In genomic region chr21:29299906-29300546, GRCh38 we compare ENCODE assay signal across 7 cellular contexts. TPM values are rescaled to one million over a fixed set of nuclear protein-coding genes. Genes with fewer than 3 reads are reported as not detected.
A peak's percentile ranks its signal among the peaks of the same experiment; 100 is the strongest.
DNase-seq lines count a peak whose midpoint lies in the region; ATAC-seq, FAIRE-seq and TF ChIP-seq lines count a peak whose summit lies in the region.

No MANE protein-coding gene starts in this region.

- H3K9me1 ChIP-seq in K562 (ENCODE audit: control insufficient read depth, insufficient read depth, low read length): no peaks in the 10 kb centered on the region

- FAIRE-seq in K562 (lab: Jason Lieb, UNC): peak; percentile 92

- no peak for TF ChIP-seq RAD21 in K562 (CRISPR knock-in tag; conservative IDR thresholded peaks at IDR 0.05 in 1 of 2, IDR thresholded peaks at IDR 0.05 in 1 of 2)

- in situ Hi-C loops in K562 (cut with MboI): no loop called here

- no peaks in the 10 kb centered on the region for H3K27me3 ChIP-seq in K562 (ENCODE audit: control insufficient read depth in 2 of 2, insufficient read depth in 2 of 2, low read length in 2 of 2)
- peaks cover 12% of the 10 kb centered on the region for H3K27me3 ChIP-seq in iPS-18a (ENCODE audit: control insufficient read depth, insufficient read depth, low read length)
- no peaks in the 10 kb centered on the region for H3K27me3 ChIP-seq in skeletal muscle satellite cell (ENCODE audit: control insufficient read depth, insufficient read depth, low read length)

- no peaks in the 10 kb centered on the region for H3K9me3 ChIP-seq in K562 (replicated peaks; ENCODE audit: control insufficient read depth, insufficient read depth, low read depth, low read length)
- no peaks in the 10 kb centered on the region for H3K9me3 ChIP-seq in iPS-18a (ENCODE audit: control insufficient read depth, low read depth, low read length)
- no peaks in the 10 kb centered on the region for H3K9me3 ChIP-seq in skeletal muscle satellite cell (replicated peaks; ENCODE audit: low read length)

- WGBS in K562 (ENCODE audit: insufficient coverage, low coverage, missing lambda C conversion rate): 0% methylated on average over 10 of the region's 10 CpGs

- DNase-seq in NCI-H128 (lab: John Stamatoyannopoulos, UW; ENCODE audit: unreplicated experiment) (peak; percentile 29), T-helper 1 cell (peak in 4 of 5 donors; percentile 10 to 77 (median 17)), K562 (ENCODE audit: extremely low read depth in 1 of 4, low spot score in 3 of 4) (peak; percentile 60 to 93 (median 74))

- peak overlapping the region; percentile 98 for H3K27ac ChIP-seq in K562 (ENCODE audit: extremely low read depth, low read depth, low read length)
- H3K27ac ChIP-seq in iPS-18a (ENCODE audit: low read length): no peak overlapping the region

- peak overlapping the region; percentile 74 for H3K4me3 ChIP-seq in K562
- peak overlapping the region; percentile 72 for H3K4me3 ChIP-seq in iPS-18a (ENCODE audit: low read length)
- H3K4me3 ChIP-seq in skeletal muscle satellite cell (ENCODE audit: low read length): peak overlapping the region; percentile 92

- H3K4me2 ChIP-seq in K562 (ENCODE audit: insufficient read depth, low read length) (peak overlapping the region; percentile 100), skeletal muscle satellite cell (ENCODE audit: low read length) (peak overlapping the region; percentile 77)

- H3K36me3 ChIP-seq in K562 (ENCODE audit: control insufficient read depth, insufficient read depth, low read length) (peaks cover 5% of the 10 kb centered on the region; the same call in 2 of the 3 replicates), iPS-18a (ENCODE audit: control insufficient read depth, low read depth, low read length) (no peaks in the 10 kb centered on the region), skeletal muscle satellite cell (ENCODE audit: insufficient read depth, low read length) (no peaks in the 10 kb centered on the region)

- TF ChIP-seq CTCF in K562 (IDR thresholded peaks at IDR 0.05 in 2 of 3, conservative IDR thresholded peaks at IDR 0.05 in 1 of 3; ENCODE audit: insufficient read depth in 2 of 3, low read depth in 1 of 3, low read length in 3 of 3): no peak; a peak in 1 of 6 replicates

- TF ChIP-seq EP300 in K562 (IDR thresholded peaks at IDR 0.05; ENCODE audit: low read length): peak; percentile 82

- H3K4me1 ChIP-seq in K562 (replicated peaks in 1 of 2; ENCODE audit: control insufficient read depth in 2 of 2, insufficient read depth in 2 of 2, low read length in 2 of 2) (peaks cover 16 to 42% of the 10 kb centered on the region in 2 experiments), iPS-18a (ENCODE audit: control insufficient read depth, low read depth, low read length) (peaks cover 18% of the 10 kb centered on the region), skeletal muscle satellite cell (ENCODE audit: control insufficient read depth, insufficient read depth, low read length) (peaks cover 43% of the 10 kb centered on the region)

- H3K9ac ChIP-seq in K562 (ENCODE audit: insufficient read depth in 1 of 2, low read depth in 2 of 2, low read length in 2 of 2) (peak overlapping the region; percentile 80 to 98; a peak in 3 of 4 replicates), iPS-18a (ENCODE audit: low read length) (peak overlapping the region; percentile 83), skeletal muscle satellite cell (ENCODE audit: low read depth, low read length) (peak overlapping the region; percentile 91)

- intact Hi-C loops in K562 (cut with micrococcal nuclease): loop anchor here (5.0 to 10.0 kb wide), 4 partner anchors 42 to 355 kb away; partner anchors contain the start of gene CCT8

- CTCF ChIA-PET in K562 (lab: Yijun Ruan, JAX; ENCODE audit: low intra/inter-chr PET ratio): no interaction called here

- POLR2A ChIA-PET in K562 (lab: Yijun Ruan, JAX): interaction anchor here (0.7 to 11.8 kb wide), 17 partner anchors 10 to 447 kb away, joined by 3 to 220 read pairs (median 4); partner anchors contain the start of genes CCT8 and USP16

- no peak for TF ChIP-seq POLR2A in GM18505 (IDR thresholded peaks at IDR 0.05; ENCODE audit: borderline replicate concordance, extremely low read depth, insufficient read depth, insufficient read length)
- 0 out of 2 replicates have a peak, but pooled peaks have one; percentile 40 for TF ChIP-seq POLR2A in K562 (conservative IDR thresholded peaks at IDR 0.05)

- ATAC-seq in GM18505 (IDR thresholded peaks at IDR 0.05; ENCODE audit: unreplicated experiment): peak; percentile 39
- peak; percentile 45 for ATAC-seq in HG02840 (IDR thresholded peaks at IDR 0.05; ENCODE audit: low FRiP score, unreplicated experiment)
- ATAC-seq in K562: peak; percentile 53

- BruUV-seq in K562 (replicated peaks; lab: Mats Ljungman, UMichigan): TSS peak; percentile 38

- H3K79me2 ChIP-seq in K562 (ENCODE audit: control insufficient read depth, insufficient read depth, low read length): peaks cover 59% of the 10 kb centered on the region

- peak overlapping the region; percentile 74 for H2AFZ ChIP-seq in K562 (ENCODE audit: low read depth, low read length)

- peaks cover 41% of the 10 kb centered on the region for H4K20me1 ChIP-seq in K562 (replicated peaks; ENCODE audit: control insufficient read depth, insufficient read depth, low read length)

TF ChIP-seq in K562, 482 proteins besides CTCF, POLR2A, EP300 and RAD21 (continues in another document):
- no peak for TF ChIP-seq CBX8 (IDR thresholded peaks at IDR 0.05; ENCODE audit: borderline replicate concordance, extremely low read depth, low read depth, low read length, poor library complexity, severe bottlenecking)
- peak; percentile 50 to 73; a peak in 3 of 4 replicates for TF ChIP-seq TBL1XR1 (IDR thresholded peaks at IDR 0.05; ENCODE audit: low read length in 2 of 2)
- TF ChIP-seq ZNF311 (CRISPR knock-in tag; IDR thresholded peaks at IDR 0.05): no peak
- TF ChIP-seq ELF4 (CRISPR knock-in tag; IDR thresholded peaks at IDR 0.05): peak; percentile 36; the same call in 1 of the 2 replicates
- TF ChIP-seq ZNF41 (CRISPR knock-in tag; conservative IDR thresholded peaks at IDR 0.05): 0 out of 2 replicates have a peak, but pooled peaks have one; percentile 7
- TF ChIP-seq CBFA2T3 (IDR thresholded peaks at IDR 0.05): peak; percentile 81
- peak; percentile 45; the same call in 1 of the 2 replicates for TF ChIP-seq TCF3 (CRISPR knock-in tag; IDR thresholded peaks at IDR 0.05)
- no peak for TF ChIP-seq PHF20 (IDR thresholded peaks at IDR 0.05; ENCODE audit: partially characterized antibody)
- peak; percentile 67 for TF ChIP-seq SMARCC2 (IDR thresholded peaks at IDR 0.05; ENCODE audit: low read depth)
- TF ChIP-seq HMG20B (CRISPR knock-in tag; IDR thresholded peaks at IDR 0.05): no peak
- TF ChIP-seq L3MBTL2 (IDR thresholded peaks at IDR 0.05): peak; percentile 76
- 0 out of 2 replicates have a peak, but pooled peaks have one; percentile 68 for TF ChIP-seq ZNF584 (CRISPR knock-in tag; IDR thresholded peaks at IDR 0.05; ENCODE audit: low read depth)
- no peak; the same call in 1 of the 2 replicates for TF ChIP-seq KLF6 (CRISPR knock-in tag; IDR thresholded peaks at IDR 0.05; ENCODE audit: borderline replicate concordance)
- peak; percentile 30 for TF ChIP-seq MEIS2 (IDR thresholded peaks at IDR 0.05; ENCODE audit: partially characterized antibody)
- TF ChIP-seq ZNF124 (CRISPR knock-in tag; IDR thresholded peaks at IDR 0.05): no peak
- TF ChIP-seq POLR2G (IDR thresholded peaks at IDR 0.05; ENCODE audit: low read depth, low read length): 0 out of 2 replicates have a peak, but pooled peaks have one; percentile 5
- no peak for TF ChIP-seq POLR3A (IDR thresholded peaks at IDR 0.05; ENCODE audit: borderline replicate concordance, extremely low read depth, insufficient read depth, insufficient read length)
- TF ChIP-seq DPF2 (IDR thresholded peaks at IDR 0.05): peak; percentile 89

RNA-seq across cellular contexts. Expression of gene BACH1, which starts 1.3 kb away (rescaled TPM):
- 67.5 and 174 TPM in 2 replicates for total RNA-seq in K562 (2011; cell fraction: chromatin; rRNA removed; ENCODE audit: low replicate concordance)
- total RNA-seq in K562 (2011; cell fraction: nucleolus; rRNA removed): 37.7 and 46.3 TPM in 2 replicates
- total RNA-seq in K562 (2011; cell fraction: nucleoplasm; rRNA removed): 49.6 and 62.1 TPM in 2 replicates
- 23.6 and 24.6 TPM in 2 replicates for total RNA-seq in K562 (2014; rRNA removed)
- 51.7 and 57.7 TPM in 2 replicates for total RNA-seq in K562 (2014; rRNA removed; fragmentation: Illumina TruSeq; extraction: Trizol)
- 33.4 and 36.7 TPM in 2 replicates for total RNA-seq in K562 (2015; rRNA removed; fragmentation: Illumina TruSeq; extraction: Trizol)
- total RNA-seq in K562 (2021): 53.6 and 58.5 TPM in 2 replicates
- 33.3 and 41.2 TPM in 2 replicates for polyA plus RNA-seq in K562 (2011; rRNA removed)
- 10.2 and 19.7 TPM in 2 replicates for polyA plus RNA-seq in K562 (2011; cell fraction: cytosol; rRNA removed)
- 24.4 and 26.5 TPM in 2 replicates for polyA plus RNA-seq in K562 (2011; cell fraction: nucleus; rRNA removed)
- 23.8 and 26.4 TPM in 2 replicates for polyA plus RNA-seq in K562 (2012)
- 23.3 and 28.6 TPM in 2 replicates for polyA plus RNA-seq in K562 (2014; fragmentation: Illumina TruSeq; extraction: Trizol)
- polyA plus RNA-seq in K562 (2014; fragmentation: Nextera tagmentation; extraction: Ambion mirVana): 10 to 100 TPM; 10.6 to 12.6 TPM
- polyA plus RNA-seq in K562 (2014; rRNA removed): 14.6 and 15.9 TPM in 2 replicates
- 266 and 267 TPM in 2 replicates for polyA minus RNA-seq in K562 (2011; rRNA and poly(A)+ RNA removed)
- 47.3 and 68.3 TPM in 2 replicates for polyA minus RNA-seq in K562 (2011; cell fraction: cytosol; rRNA and poly(A)+ RNA removed)
- polyA minus RNA-seq in K562 (2011; cell fraction: nucleus; rRNA and poly(A)+ RNA removed): 42.0 and 79.6 TPM in 2 replicates
- total RNA-seq in skeletal muscle satellite cell (2012; rRNA removed): 40.6 and 46.4 TPM in 2 replicates

Comparison
In these comparisons a context has a peak if more than half of its experiments do, and no peak if none do; other contexts are left out.
1. DNase-seq: peak in every context shown above with its lines; median percentile 74 in K562; 29 in NCI-H128; 17 in T-helper 1 cell.